In genomic region chr10:33114451-33114944, GRCh38 we compare ENCODE assay signal across 14 cellular contexts.
A peak's percentile ranks its signal among the peaks of the same experiment; 100 is the strongest.
DNase-seq lines count a peak whose midpoint lies in the region; ATAC-seq and TF ChIP-seq lines count a peak whose summit lies in the region.
"Had no signal": no experiment of that assay in that cellular context is flagged by ENCODE, and none has a peak within 500 bp of the region (broad histone marks: within the 10 kb centered on the region; RNA-seq: fewer than 3 reads in every experiment).

No MANE protein-coding gene starts in this region.

- H3K4me3 Mint-ChIP-seq in CD4-positive, alpha-beta T cell = peak overlapping the region; percentile 51
- peak overlapping the region; percentile 2 for H3K4me3 Mint-ChIP-seq in activated naive CD8-positive, alpha-beta T cell treated with anti-CD3 and anti-CD28 coated beads, Interleukin-2, amount 50 U/mL, for 24 hours
- H3K4me3 Mint-ChIP-seq: activated naive CD8-positive, alpha-beta T cell treated with anti-CD3 and anti-CD28 coated beads, Interleukin-2, amount 10 ng/mL, durations not matched to agents 7 days and 5 days had no signal

- H3K9me3 ChIP-seq in CD4-positive, alpha-beta T cell (ENCODE audit: control insufficient read depth, low read length) = no peaks in the 10 kb centered on the region

- no peak for TF ChIP-seq CTCF in CD4-positive, alpha-beta T cell (IDR thresholded peaks at IDR 0.05)
- no peak for TF ChIP-seq CTCF in GM10248 (IDR thresholded peaks at IDR 0.05; ENCODE audit: control extremely low read depth, extremely low read depth, low read depth, missing control alignments)

- H3K4me1 Mint-ChIP-seq in CD4-positive, alpha-beta T cell (ENCODE audit: low read depth) = peaks cover 91% of the 10 kb centered on the region
- peaks cover 92% of the 10 kb centered on the region for H3K4me1 Mint-ChIP-seq in activated naive CD8-positive, alpha-beta T cell treated with anti-CD3 and anti-CD28 coated beads, Interleukin-2, amount 50 U/mL, for 24 hours

- no peaks in the 10 kb centered on the region for H3K79me1 ChIP-seq in mesendoderm (ENCODE audit: low read length)

- H4K5ac ChIP-seq in mesendoderm (ENCODE audit: low read length) = no peak overlapping the region

- WGBS in mesendoderm (ENCODE audit: extremely low coverage, insufficient coverage, low lambda C conversion rate) = no CpG with 5 or more reads among the region's 5 CpGs

- no peak overlapping the region for H3K56ac ChIP-seq in mesendoderm (ENCODE audit: low read length)

- H3K27me3 ChIP-seq in CD4-positive, alpha-beta T cell (ENCODE audit: control insufficient read depth, insufficient read depth, low read length) = no peaks in the 10 kb centered on the region
- no peaks in the 10 kb centered on the region for H3K27me3 ChIP-seq in mesendoderm (ENCODE audit: insufficient read depth, low read length, poor library complexity)

- no peak overlapping the region for H3K4me3 ChIP-seq in mesendoderm (ENCODE audit: low read length)

- no peak overlapping the region for H3K23ac ChIP-seq in mesendoderm (ENCODE audit: low read length)

- peak; percentile 47 for ATAC-seq in CD4-positive, alpha-beta T cell (ENCODE audit: poor library complexity)
- ATAC-seq in activated naive CD8-positive, alpha-beta T cell treated with anti-CD3 and anti-CD28 coated beads, Interleukin-2, amount 50 U/mL, for 24 hours = no peak

- POLR2A ChIA-PET in CD4-positive, alpha-beta T cell (lab: Charles Lee) = interaction anchor here (1.4 to 6.1 kb wide), 8 partner anchors 12 to 105 kb away, joined by 4 to 42 read pairs (median 28); no protein-coding TSS in a partner anchor
- POLR2A ChIA-PET in GM10248 (lab: Yijun Ruan, JAX) = no interaction called here

- intact Hi-C loops in CD4-positive, alpha-beta T cell (cut with DNase I, micrococcal nuclease) = loop anchor here (5.0 to 10.0 kb wide), 2 partner anchors 90 to 92 kb away; no protein-coding TSS in a partner anchor

- H3K27ac Mint-ChIP-seq in CD4-positive, alpha-beta T cell = peak overlapping the region; percentile 75
- peak overlapping the region; percentile 26 for H3K27ac Mint-ChIP-seq in activated naive CD8-positive, alpha-beta T cell treated with anti-CD3 and anti-CD28 coated beads, Interleukin-2, amount 50 U/mL, for 24 hours
- H3K27ac Mint-ChIP-seq: activated naive CD8-positive, alpha-beta T cell treated with anti-CD3 and anti-CD28 coated beads, Interleukin-2, amount 10 ng/mL, durations not matched to agents 7 days and 5 days had no signal

- no peak overlapping the region for H2AK5ac ChIP-seq in mesendoderm (ENCODE audit: low read length)

- H3K36me3 ChIP-seq in mesendoderm (ENCODE audit: control insufficient read depth, insufficient read depth, low read length) = no peaks in the 10 kb centered on the region

- H3K9me3 Mint-ChIP-seq in CD4-positive, alpha-beta T cell = no peaks in the 10 kb centered on the region
- no peaks in the 10 kb centered on the region for H3K9me3 Mint-ChIP-seq in activated naive CD8-positive, alpha-beta T cell treated with anti-CD3 and anti-CD28 coated beads, Interleukin-2, amount 50 U/mL, for 24 hours
- H3K9me3 Mint-ChIP-seq: activated naive CD8-positive, alpha-beta T cell treated with anti-CD3 and anti-CD28 coated beads, Interleukin-2, amount 10 ng/mL, durations not matched to agents 7 days and 5 days had no signal

- H3K27me3 Mint-ChIP-seq in CD4-positive, alpha-beta T cell = no peaks in the 10 kb centered on the region
- H3K27me3 Mint-ChIP-seq in activated naive CD8-positive, alpha-beta T cell treated with anti-CD3 and anti-CD28 coated beads, Interleukin-2, amount 50 U/mL, for 24 hours = no peaks in the 10 kb centered on the region

- H3K4ac ChIP-seq in mesendoderm (ENCODE audit: low read depth, low read length) = no peak overlapping the region

- H3K4me2 ChIP-seq in mesendoderm (ENCODE audit: low read length) = no peak overlapping the region

- H3K4me1 ChIP-seq in mesendoderm (ENCODE audit: control insufficient read depth, low read depth, low read length) = no peaks in the 10 kb centered on the region

- DNase-seq in CD4-positive, alpha-beta T cell = no peak
- DNase-seq in HS-5 (ENCODE audit: low read depth) (peak; percentile 35), left kidney (ENCODE audit: low read depth, low spot score) (peak; percentile 67), GM10248 (ENCODE audit: extremely low spot score) (no peak), cerebellar cortex (ENCODE audit: low spot score) (no peak), mesendoderm (no peak)
- DNase-seq in activated naive CD8-positive, alpha-beta T cell treated with anti-CD3 and anti-CD28 coated beads, Interleukin-2, amount 50 U/mL, for 24 hours = no peak
- DNase-seq in NK-92 treated with Interleukin-12 subunit alpha and Interleukin-12 subunit beta, amount 100 ng/mL, for 24 hours (lab: John Stamatoyannopoulos, UW) = no peak
- DNase-seq: activated naive CD8-positive, alpha-beta T cell treated with anti-CD3 and anti-CD28 coated beads, Interleukin-2, amount 10 ng/mL, durations not matched to agents 7 days and 5 days; DND-41; midbrain; NCI-H524 treated with DMSO at 0.1 percent for 48 hours; small intestine; stimulated activated naive CD4-positive, alpha-beta T cell had no signal

- no peak overlapping the region for H3K9ac ChIP-seq in mesendoderm (ENCODE audit: low read length)

- H3K79me2 ChIP-seq in mesendoderm (ENCODE audit: control insufficient read depth, insufficient read depth, low read length) = no peaks in the 10 kb centered on the region

- H3K18ac ChIP-seq in mesendoderm (ENCODE audit: low read length) = no peak overlapping the region

- no peaks in the 10 kb centered on the region for H3K36me3 Mint-ChIP-seq in CD4-positive, alpha-beta T cell (ENCODE audit: low read depth)
- H3K36me3 Mint-ChIP-seq in activated naive CD8-positive, alpha-beta T cell treated with anti-CD3 and anti-CD28 coated beads, Interleukin-2, amount 50 U/mL, for 24 hours (ENCODE audit: low read depth) = no peaks in the 10 kb centered on the region
- H3K36me3 Mint-ChIP-seq: activated naive CD8-positive, alpha-beta T cell treated with anti-CD3 and anti-CD28 coated beads, Interleukin-2, amount 10 ng/mL, durations not matched to agents 7 days and 5 days had no signal

- H2BK5ac ChIP-seq in mesendoderm (ENCODE audit: low read length) = no peak overlapping the region

- CTCF ChIA-PET in CD4-positive, alpha-beta T cell (lab: Charles Lee) = interaction anchor here (0.6 to 3.0 kb wide), 3 partner anchors 41 to 105 kb away, joined by 3 to 15 read pairs (median 8); no protein-coding TSS in a partner anchor
- CTCF ChIA-PET in GM10248 (lab: Yijun Ruan, JAX) = interaction anchor here (1.2 kb wide), 1 partner anchor 14 kb away, joined by 3 read pairs; no protein-coding TSS in a partner anchor

- H2BK120ac ChIP-seq in mesendoderm (ENCODE audit: low read depth, low read length) = no peak overlapping the region

- H2BK15ac ChIP-seq in mesendoderm (replicated peaks; ENCODE audit: low read depth) = no peak overlapping the region

- no peak overlapping the region for H4K8ac ChIP-seq in mesendoderm (ENCODE audit: low read depth, low read length)

- peak overlapping the region; percentile 33 for H3K27ac ChIP-seq in CD4-positive, alpha-beta T cell (ENCODE audit: low read depth, low read length)
- no peak overlapping the region for H3K27ac ChIP-seq in mesendoderm (ENCODE audit: low read depth, low read length)

Comparison
In these comparisons a context has a peak if more than half of its experiments do, and no peak if none do; other contexts are left out.
1. DNase-seq: peak in HS-5 (single experiment) and left kidney (single experiment); none in CD4-positive, alpha-beta T cell (0 of 10), activated naive CD8-positive, alpha-beta T cell treated with anti-CD3 and anti-CD28 coated beads, Interleukin-2, amount 50 U/mL, for 24 hours (single experiment), GM10248 (single experiment), cerebellar cortex (single experiment), mesendoderm (single experiment) and NK-92 treated with Interleukin-12 subunit alpha and Interleukin-12 subunit beta, amount 100 ng/mL, for 24 hours (single experiment).